1 cellular context compared by ENCODE assay signal in the genomic region with DNA sequence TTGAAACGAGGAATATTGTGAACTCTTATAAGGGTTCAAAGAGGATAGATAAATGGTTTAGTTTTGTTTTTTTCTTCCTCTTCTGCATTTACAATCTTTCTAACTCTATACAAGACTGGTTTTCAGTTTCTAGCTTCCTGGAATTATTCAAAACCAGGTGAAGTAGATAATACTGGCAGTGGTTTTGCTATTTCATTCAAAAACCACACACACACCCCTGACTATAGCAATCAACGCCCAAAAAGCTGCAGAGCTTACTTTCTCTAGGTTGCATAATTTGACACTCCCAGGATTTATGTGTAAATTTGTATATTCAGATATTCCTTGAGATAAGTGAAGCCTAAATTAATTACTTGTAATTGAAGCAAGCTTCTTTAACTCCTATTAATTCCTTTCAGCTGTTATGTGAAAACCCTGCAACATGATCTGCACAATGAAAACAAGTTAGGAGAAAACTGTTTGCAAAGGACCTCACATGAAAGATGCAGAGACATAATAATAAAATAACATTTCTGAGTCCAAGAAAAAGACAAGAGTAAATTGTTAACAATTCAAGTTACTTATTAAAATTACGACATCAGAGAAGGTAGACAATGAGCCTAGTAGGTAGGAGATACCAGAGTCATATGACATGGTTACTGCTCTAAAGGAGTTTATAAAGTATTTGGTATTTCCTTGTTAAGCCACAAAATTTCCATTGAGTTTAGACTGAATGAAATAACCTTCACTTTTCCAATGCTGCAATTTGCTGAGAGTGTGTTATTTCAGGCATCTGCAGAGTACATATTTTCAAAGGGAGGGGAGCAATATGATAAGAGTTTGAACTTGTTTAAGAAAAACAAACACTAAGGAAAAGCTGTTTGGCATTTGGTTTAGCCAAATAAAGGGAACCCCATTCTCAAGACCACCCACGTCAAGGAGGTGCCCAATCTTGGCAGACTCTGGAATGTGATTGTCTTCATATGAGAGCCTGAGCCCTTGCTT.
TF ChIP-seq lines count a peak whose summit lies in the region.

No MANE protein-coding gene starts in this region.

TF ChIP-seq in HepG2, 621 proteins besides CTCF, POLR2A, EP300 and RAD21 (continued from another document and continues in another):
- no peak for TF ChIP-seq MLXIP (CRISPR knock-in tag; IDR thresholded peaks at IDR 0.05; ENCODE audit: borderline replicate concordance)
- TF ChIP-seq ZNF747 (CRISPR knock-in tag; IDR thresholded peaks at IDR 0.05; ENCODE audit: borderline replicate concordance) = no peak
- TF ChIP-seq TEAD3 (CRISPR knock-in tag; optimal IDR thresholded peaks at IDR 0.05; ENCODE audit: borderline replicate concordance) = peak; percentile 79
- no peak for TF ChIP-seq ZNF781 (CRISPR knock-in tag; IDR thresholded peaks at IDR 0.05; ENCODE audit: borderline replicate concordance, not compliant biosample characterization)
- no peak for TF ChIP-seq SP140L (CRISPR knock-in tag; IDR thresholded peaks at IDR 0.05; ENCODE audit: borderline replicate concordance)
- TF ChIP-seq ARID5B (CRISPR knock-in tag; IDR thresholded peaks at IDR 0.05) = peak; percentile 92
- peak; percentile 41 for TF ChIP-seq RARA (CRISPR knock-in tag; IDR thresholded peaks at IDR 0.05)
- TF ChIP-seq ARID2 (CRISPR knock-in tag; IDR thresholded peaks at IDR 0.05; ENCODE audit: borderline replicate concordance) = no peak
- TF ChIP-seq MAFG (CRISPR knock-in tag; IDR thresholded peaks at IDR 0.05) = no peak
- no peak for TF ChIP-seq ZC3H4 (CRISPR knock-in tag; IDR thresholded peaks at IDR 0.05; ENCODE audit: borderline replicate concordance)
- no peak for TF ChIP-seq ZNF775 (CRISPR knock-in tag; IDR thresholded peaks at IDR 0.05; ENCODE audit: borderline replicate concordance)
- TF ChIP-seq TCF7L2 (IDR thresholded peaks at IDR 0.05; ENCODE audit: low read depth, low read length) = no peak
- TF ChIP-seq ZNF10 (CRISPR knock-in tag; IDR thresholded peaks at IDR 0.05; ENCODE audit: borderline replicate concordance, low read depth) = no peak
- no peak for TF ChIP-seq ZBTB46 (CRISPR knock-in tag; IDR thresholded peaks at IDR 0.05; ENCODE audit: borderline replicate concordance)
- no peak for TF ChIP-seq ZNF354B (CRISPR knock-in tag; IDR thresholded peaks at IDR 0.05)
- TF ChIP-seq ZFP62 (CRISPR knock-in tag; IDR thresholded peaks at IDR 0.05) = no peak
- TF ChIP-seq KMT2A (CRISPR knock-in tag; IDR thresholded peaks at IDR 0.05) = no peak
- no peak for TF ChIP-seq ELK4 (CRISPR knock-in tag; IDR thresholded peaks at IDR 0.05; ENCODE audit: borderline replicate concordance)
- no peak for TF ChIP-seq ZNF224 (CRISPR knock-in tag; IDR thresholded peaks at IDR 0.05)
- no peak for TF ChIP-seq ZNF501 (CRISPR knock-in tag; IDR thresholded peaks at IDR 0.05)
- TF ChIP-seq KLF12 (CRISPR knock-in tag; IDR thresholded peaks at IDR 0.05; ENCODE audit: borderline replicate concordance) = no peak
- TF ChIP-seq, protein P1, sequence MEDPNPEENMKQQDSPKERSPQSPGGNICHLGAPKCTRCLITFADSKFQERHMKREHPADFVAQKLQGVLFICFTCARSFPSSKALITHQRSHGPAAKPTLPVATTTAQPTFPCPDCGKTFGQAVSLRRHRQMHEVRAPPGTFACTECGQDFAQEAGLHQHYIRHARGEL (CRISPR knock-in tag; IDR thresholded peaks at IDR 0.05) = no peak
- TF ChIP-seq, protein P2, sequence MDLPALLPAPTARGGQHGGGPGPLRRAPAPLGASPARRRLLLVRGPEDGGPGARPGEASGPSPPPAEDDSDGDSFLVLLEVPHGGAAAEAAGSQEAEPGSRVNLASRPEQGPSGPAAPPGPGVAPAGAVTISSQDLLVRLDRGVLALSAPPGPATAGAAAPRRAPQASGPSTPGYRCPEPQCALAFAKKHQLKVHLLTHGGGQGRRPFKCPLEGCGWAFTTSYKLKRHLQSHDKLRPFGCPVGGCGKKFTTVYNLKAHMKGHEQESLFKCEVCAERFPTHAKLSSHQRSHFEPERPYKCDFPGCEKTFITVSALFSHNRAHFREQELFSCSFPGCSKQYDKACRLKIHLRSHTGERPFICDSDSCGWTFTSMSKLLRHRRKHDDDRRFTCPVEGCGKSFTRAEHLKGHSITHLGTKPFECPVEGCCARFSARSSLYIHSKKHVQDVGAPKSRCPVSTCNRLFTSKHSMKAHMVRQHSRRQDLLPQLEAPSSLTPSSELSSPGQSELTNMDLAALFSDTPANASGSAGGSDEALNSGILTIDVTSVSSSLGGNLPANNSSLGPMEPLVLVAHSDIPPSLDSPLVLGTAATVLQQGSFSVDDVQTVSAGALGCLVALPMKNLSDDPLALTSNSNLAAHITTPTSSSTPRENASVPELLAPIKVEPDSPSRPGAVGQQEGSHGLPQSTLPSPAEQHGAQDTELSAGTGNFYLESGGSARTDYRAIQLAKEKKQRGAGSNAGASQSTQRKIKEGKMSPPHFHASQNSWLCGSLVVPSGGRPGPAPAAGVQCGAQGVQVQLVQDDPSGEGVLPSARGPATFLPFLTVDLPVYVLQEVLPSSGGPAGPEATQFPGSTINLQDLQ (CRISPR knock-in tag; IDR thresholded peaks at IDR 0.05) = no peak
- TF ChIP-seq BCL6 (CRISPR knock-in tag; IDR thresholded peaks at IDR 0.05) = peak; percentile 85
- no peak; the same call in 1 of the 2 replicates for TF ChIP-seq BRCA1 (CRISPR knock-in tag; IDR thresholded peaks at IDR 0.05)
- no peak for TF ChIP-seq RNF219 (CRISPR knock-in tag; IDR thresholded peaks at IDR 0.05)
- TF ChIP-seq FOXM1 (CRISPR knock-in tag; IDR thresholded peaks at IDR 0.05) = no peak
- no peak for TF ChIP-seq CREB3 (CRISPR knock-in tag; IDR thresholded peaks at IDR 0.05)
- TF ChIP-seq CHD4 (IDR thresholded peaks at IDR 0.05; ENCODE audit: borderline replicate concordance, low read length) = no peak
- TF ChIP-seq ZBTB34 (CRISPR knock-in tag; IDR thresholded peaks at IDR 0.05) = peak; percentile 54; the same call in 1 of the 2 replicates
- TF ChIP-seq HCFC1 (IDR thresholded peaks at IDR 0.05; ENCODE audit: low read depth, low read length) = no peak
- no peak for TF ChIP-seq KAT7 (CRISPR knock-in tag; IDR thresholded peaks at IDR 0.05; ENCODE audit: borderline replicate concordance)
- no peak for TF ChIP-seq ATF7 (IDR thresholded peaks at IDR 0.05)
- no peak for TF ChIP-seq ATF7 (CRISPR knock-in tag; IDR thresholded peaks at IDR 0.05)
